ENCODE assay signal across 8 cellular contexts in genomic region chr13:49113526-49114286, GRCh38.
A peak's percentile ranks its signal among the peaks of the same experiment; 100 is the strongest.
DNase-seq lines count a peak whose midpoint lies in the region; ATAC-seq and TF ChIP-seq lines count a peak whose summit lies in the region.

No MANE protein-coding gene starts in this region.

- peak in 1 of 3 donors; percentile 11 for DNase-seq in CD4-positive, CD25-positive, alpha-beta regulatory T cell
- DNase-seq in cardiac fibroblast (ENCODE audit: low read depth in 2 of 2) (peak; percentile 68 to 81), mesendoderm (peak; percentile 45), NCI-H1092 (lab: John Stamatoyannopoulos, UW) (no peak), NCI-H146 treated with DMSO at 0.1 percent for 48 hours (lab: John Stamatoyannopoulos, UW; ENCODE audit: unreplicated experiment) (no peak), nucleus accumbens (lab: John Stamatoyannopoulos, UW) (no peak), NCI-H1436 (lab: John Stamatoyannopoulos, UW) (no peak)

- H3K4me2 ChIP-seq in Loucy (ENCODE audit: low read depth, low read length, poor library complexity, severe bottlenecking) = peak overlapping the region; percentile 82
- no peak overlapping the region for H3K4me2 ChIP-seq in mesendoderm (ENCODE audit: low read length)

- H4K5ac ChIP-seq in mesendoderm (ENCODE audit: low read length) = no peak overlapping the region

- WGBS in mesendoderm (ENCODE audit: extremely low coverage, insufficient coverage, low lambda C conversion rate) = no CpG with 5 or more reads among the region's 1 CpG

- H3K27ac ChIP-seq in CD4-positive, CD25-positive, alpha-beta regulatory T cell (ENCODE audit: insufficient read depth, low read length, poor library complexity, severe bottlenecking) = no peak overlapping the region
- H3K27ac ChIP-seq in mesendoderm (ENCODE audit: low read depth, low read length) = no peak overlapping the region

- H3K36me3 ChIP-seq in CD4-positive, CD25-positive, alpha-beta regulatory T cell (ENCODE audit: control insufficient read depth, insufficient read depth, low read length) = peaks cover 29% of the 10 kb centered on the region
- H3K36me3 ChIP-seq in Loucy (ENCODE audit: insufficient read depth, low read length) = peaks cover 34% of the 10 kb centered on the region; the same call in 1 of the 2 replicates
- no peaks in the 10 kb centered on the region for H3K36me3 ChIP-seq in mesendoderm (ENCODE audit: control insufficient read depth, insufficient read depth, low read length)

- peaks cover 28 to 48% (median 43%) of the 10 kb centered on the region in 4 donors for H3K4me1 Mint-ChIP-seq in CD4-positive, CD25-positive, alpha-beta regulatory T cell

- H3K18ac ChIP-seq in mesendoderm (ENCODE audit: low read length) = no peak overlapping the region

- H3K4me1 ChIP-seq in CD4-positive, CD25-positive, alpha-beta regulatory T cell (ENCODE audit: control insufficient read depth, insufficient read depth, low read length, poor library complexity, severe bottlenecking) = peaks cover 24% of the 10 kb centered on the region
- H3K4me1 ChIP-seq in Loucy (ENCODE audit: insufficient read depth, low read length, poor library complexity, severe bottlenecking) = peaks cover 37% of the 10 kb centered on the region
- no peaks in the 10 kb centered on the region for H3K4me1 ChIP-seq in mesendoderm (ENCODE audit: control insufficient read depth, low read depth, low read length)

- H3K79me2 ChIP-seq in Loucy (ENCODE audit: insufficient read depth, low read length) = peaks cover 56% of the 10 kb centered on the region
- peaks cover 4% of the 10 kb centered on the region for H3K79me2 ChIP-seq in mesendoderm (ENCODE audit: control insufficient read depth, insufficient read depth, low read length)

- H3K23ac ChIP-seq in mesendoderm (ENCODE audit: low read length) = no peak overlapping the region

- no peaks in the 10 kb centered on the region for H3K9me2 ChIP-seq in Loucy (replicated peaks; ENCODE audit: low read depth, low read length)

- H3K36me3 Mint-ChIP-seq in CD4-positive, CD25-positive, alpha-beta regulatory T cell = peaks cover 26% of the 10 kb centered on the region

- H3K4me3 ChIP-seq in CD4-positive, CD25-positive, alpha-beta regulatory T cell (ENCODE audit: low read depth, low read length) = peak overlapping the region; percentile 34
- H3K4me3 ChIP-seq in Loucy (ENCODE audit: low read length, poor library complexity, severe bottlenecking) (peak overlapping the region; percentile 93), cardiac fibroblast (replicated peaks in 1 of 2; ENCODE audit: low read depth in 2 of 2, low read length in 2 of 2) (peak overlapping the region in 1 of 2 donors; percentile 5), mesendoderm (ENCODE audit: low read length) (no peak overlapping the region)

- H4K20me1 ChIP-seq in Loucy (ENCODE audit: insufficient read depth, low read length, poor library complexity, severe bottlenecking) = no peaks in the 10 kb centered on the region

- no peak overlapping the region for H3K4ac ChIP-seq in mesendoderm (ENCODE audit: low read depth, low read length)

- H3K27me3 Mint-ChIP-seq in CD4-positive, CD25-positive, alpha-beta regulatory T cell = no peaks in the 10 kb centered on the region

- no peak overlapping the region for H2BK15ac ChIP-seq in mesendoderm (replicated peaks; ENCODE audit: low read depth)

- H4K8ac ChIP-seq in mesendoderm (ENCODE audit: low read depth, low read length) = no peak overlapping the region

- H3K4me3 Mint-ChIP-seq in CD4-positive, CD25-positive, alpha-beta regulatory T cell = peak overlapping the region; percentile 33 to 89 (median 74)

- no peak overlapping the region for H2AK5ac ChIP-seq in mesendoderm (ENCODE audit: low read length)

- H3K79me1 ChIP-seq in mesendoderm (ENCODE audit: low read length) = peaks cover 4% of the 10 kb centered on the region

- peak overlapping the region in 2 of 3 donors; percentile 17 to 80 for H3K27ac Mint-ChIP-seq in CD4-positive, CD25-positive, alpha-beta regulatory T cell

- no peak overlapping the region for H2BK5ac ChIP-seq in mesendoderm (ENCODE audit: low read length)

- H3K56ac ChIP-seq in mesendoderm (ENCODE audit: low read length) = peak overlapping the region; percentile 81

- peak overlapping the region; percentile 2; the same call in 1 of the 2 replicates for H2AFZ ChIP-seq in Loucy (ENCODE audit: low read length)

- no peaks in the 10 kb centered on the region for H3F3A ChIP-seq in Loucy (ENCODE audit: low read depth)

- H3K9me3 ChIP-seq in CD4-positive, CD25-positive, alpha-beta regulatory T cell (ENCODE audit: control insufficient read depth in 2 of 2, low read length in 2 of 2) = no peaks in the 10 kb centered on the region
- no peaks in the 10 kb centered on the region for H3K9me3 ChIP-seq in Loucy (ENCODE audit: insufficient read depth, low read depth, low read length)

- no peak for TF ChIP-seq CTCF in Loucy (conservative IDR thresholded peaks at IDR 0.05; ENCODE audit: low read length)
- no peak for TF ChIP-seq CTCF in cardiac fibroblast (IDR thresholded peaks at IDR 0.05; ENCODE audit: low read depth, low read length)

- H3K9me3 Mint-ChIP-seq in CD4-positive, CD25-positive, alpha-beta regulatory T cell = no peaks in the 10 kb centered on the region

- no peak overlapping the region for H2BK120ac ChIP-seq in mesendoderm (ENCODE audit: low read depth, low read length)

- ATAC-seq in CD4-positive, CD25-positive, alpha-beta regulatory T cell (ENCODE audit: low read depth in 2 of 2) = peak; percentile 43 to 52

- no peaks in the 10 kb centered on the region for H3K27me3 ChIP-seq in CD4-positive, CD25-positive, alpha-beta regulatory T cell (ENCODE audit: control insufficient read depth, insufficient read depth, low read length)
- H3K27me3 ChIP-seq in Loucy (ENCODE audit: insufficient read depth, low read length, poor library complexity, severe bottlenecking) (no peaks in the 10 kb centered on the region), mesendoderm (ENCODE audit: insufficient read depth, low read length, poor library complexity) (no peaks in the 10 kb centered on the region)

- H3K9ac ChIP-seq in Loucy (ENCODE audit: low read depth, low read length, poor library complexity, severe bottlenecking) = peak overlapping the region; percentile 74
- H3K9ac ChIP-seq in mesendoderm (ENCODE audit: low read length) = peak overlapping the region; percentile 66

Comparison
In these comparisons a context has a peak if more than half of its experiments do, and no peak if none do; other contexts are left out.
1. DNase-seq: peak in cardiac fibroblast (2 of 2) and mesendoderm (single experiment); none in NCI-H1092 (single experiment), NCI-H146 treated with DMSO at 0.1 percent for 48 hours (single experiment), nucleus accumbens (0 of 56) and NCI-H1436 (single experiment).